ENCODE assay signal across 21 cellular contexts in the genomic region with DNA sequence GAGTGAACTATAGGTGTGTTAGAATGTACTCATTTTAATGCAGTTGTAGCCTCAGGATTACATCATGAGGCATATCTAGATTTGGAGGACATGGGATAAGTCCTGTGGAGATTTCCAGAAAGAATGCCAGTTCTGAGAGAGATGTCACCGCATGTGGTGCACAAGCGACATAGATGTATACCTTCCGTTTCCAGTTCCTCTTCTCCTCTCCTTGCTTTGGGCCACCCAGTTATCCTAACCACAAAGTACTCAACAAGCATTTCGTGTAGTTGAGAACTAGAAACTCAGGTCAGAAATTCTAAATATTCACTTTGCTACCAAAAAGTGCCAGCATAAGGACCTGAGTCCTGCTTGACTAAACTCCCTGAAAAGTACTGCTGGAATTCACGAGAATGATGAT.
"Had no signal": no experiment of that assay in that cellular context is flagged by ENCODE, and none has a peak within 500 bp of the region (broad histone marks: within the 10 kb centered on the region; RNA-seq: fewer than 3 reads in every experiment).

No MANE protein-coding gene starts in this region.

- ATAC-seq: naive thymus-derived CD4-positive, alpha-beta T cell; psoas muscle; sciatic nerve had no signal

- H3K9me3 ChIP-seq: esophagus muscularis mucosa, ovary, psoas muscle, stomach, testis had no signal

- H3K27ac Mint-ChIP-seq: activated CD4-positive, alpha-beta T cell treated with anti-CD3 and anti-CD28 coated beads, Interleukin-2, amount 10 ng/mL, durations not matched to agents 24 days and 14 days; activated naive CD8-positive, alpha-beta T cell; activated T-helper 1 cell treated with anti-CD3 and anti-CD28 coated beads, Interleukin-12 subunit alpha, Interleukin-12 subunit beta, Interleukin-2, Interleukin-4 antibody, amounts not matched to agents 30 ng/mL and 10 ng/mL and 1 ng/mL, durations not matched to agents 14 hours and 24 hours and 36 hours; immature natural killer cell; naive thymus-derived CD4-positive, alpha-beta T cell; type B pancreatic cell had no signal

- H3K4me3 Mint-ChIP-seq: activated CD4-positive, alpha-beta T cell treated with anti-CD3 and anti-CD28 coated beads, Interleukin-2, amount 10 ng/mL, durations not matched to agents 24 days and 14 days; activated naive CD8-positive, alpha-beta T cell; activated T-helper 1 cell treated with anti-CD3 and anti-CD28 coated beads, Interleukin-12 subunit alpha, Interleukin-12 subunit beta, Interleukin-2, Interleukin-4 antibody, amounts not matched to agents 30 ng/mL and 10 ng/mL and 1 ng/mL, durations not matched to agents 14 hours and 24 hours and 36 hours; immature natural killer cell; naive thymus-derived CD4-positive, alpha-beta T cell; type B pancreatic cell had no signal

- FAIRE-seq: bronchial epithelial cell, endothelial cell of umbilical vein had no signal

- H3K4me2 ChIP-seq: smooth muscle cell had no signal

- H3K36me3 ChIP-seq: ovary had no signal

- H3K4me1 Mint-ChIP-seq: immature natural killer cell had no signal

- H3K4me3 ChIP-seq: esophagus muscularis mucosa, ovary, psoas muscle, smooth muscle cell, stomach, testis had no signal

- H3K27me3 Mint-ChIP-seq: activated CD4-positive, alpha-beta T cell treated with anti-CD3 and anti-CD28 coated beads, Interleukin-2, amount 10 ng/mL, durations not matched to agents 24 days and 14 days; activated naive CD8-positive, alpha-beta T cell; naive thymus-derived CD4-positive, alpha-beta T cell; type B pancreatic cell had no signal

- H3K27ac ChIP-seq: esophagus muscularis mucosa, ovary, psoas muscle, stomach, testis had no signal

- H3K9me3 Mint-ChIP-seq: activated CD4-positive, alpha-beta T cell treated with anti-CD3 and anti-CD28 coated beads, Interleukin-2, amount 10 ng/mL, durations not matched to agents 24 days and 14 days; activated T-helper 1 cell treated with anti-CD3 and anti-CD28 coated beads, Interleukin-12 subunit alpha, Interleukin-12 subunit beta, Interleukin-2, Interleukin-4 antibody, amounts not matched to agents 30 ng/mL and 10 ng/mL and 1 ng/mL, durations not matched to agents 14 hours and 24 hours and 36 hours; immature natural killer cell; naive thymus-derived CD4-positive, alpha-beta T cell; type B pancreatic cell had no signal

- H3K4me1 ChIP-seq: psoas muscle, stomach, testis had no signal

- DNase-seq: activated CD4-positive, alpha-beta T cell treated with anti-CD3 and anti-CD28 coated beads, Interleukin-2, amount 10 ng/mL, durations not matched to agents 24 days and 14 days; activated CD4-positive, CD25-positive, alpha-beta regulatory T cell; activated CD8-positive, alpha-beta memory T cell treated with anti-CD3 and anti-CD28 coated beads for 24 hours; dermis blood vessel endothelial cell; effector memory CD4-positive, alpha-beta T cell; immature natural killer cell; mesendoderm; naive thymus-derived CD4-positive, alpha-beta T cell; ovary; psoas muscle; stimulated activated CD4-positive, alpha-beta T cell treated with anti-CD3 and anti-CD28 coated beads, Interleukin-4, amount 100 ng/mL, for 1 hour; stomach; testis had no signal

- H3K27me3 ChIP-seq: esophagus muscularis mucosa, ovary, stomach, testis had no signal
